10 cellular contexts compared by ENCODE assay signal in the genomic region with DNA sequence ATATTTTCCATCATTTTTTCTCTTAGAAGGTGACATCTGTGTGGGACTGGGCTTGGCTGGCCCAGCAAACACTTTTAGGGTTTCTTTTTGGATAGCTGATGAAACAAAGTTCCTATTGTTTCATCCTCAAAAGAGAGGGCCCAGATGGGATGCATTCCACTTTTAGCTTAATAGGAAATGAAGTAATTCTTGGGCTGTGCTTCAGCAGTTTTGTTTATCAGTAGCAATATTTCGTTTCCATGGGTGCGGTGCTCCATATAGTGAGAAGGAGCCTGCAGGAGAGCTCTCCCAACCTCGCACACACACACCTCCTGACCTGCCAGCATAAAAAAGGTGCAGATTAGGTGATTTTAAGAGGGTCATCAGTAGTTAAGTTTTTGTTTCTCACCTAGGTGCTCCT.
DNase-seq lines count a peak whose midpoint lies in the region; ATAC-seq and TF ChIP-seq lines count a peak whose summit lies in the region.
"Had no signal": no experiment of that assay in that cellular context is flagged by ENCODE, and none has a peak within 500 bp of the region (broad histone marks: within the 10 kb centered on the region; RNA-seq: fewer than 3 reads in every experiment).

No MANE protein-coding gene starts in this region.

- H3K27ac Mint-ChIP-seq in activated naive CD4-positive, alpha-beta T cell treated with anti-CD3 and anti-CD28 coated beads, Interleukin-2, amount 50 U/mL, for 72 hours: no peak overlapping the region

- H3K4me2 ChIP-seq in hepatocyte: no peak overlapping the region

- peak; percentile 55 for ATAC-seq in thoracic aorta (ENCODE audit: insufficient number of reproducible peaks, low FRiP score, low read depth)
- ATAC-seq in activated naive CD4-positive, alpha-beta T cell treated with anti-CD3 and anti-CD28 coated beads, Interleukin-2, amount 50 U/mL, for 72 hours: no peak

- H3K36me3 ChIP-seq in hepatocyte (replicated peaks; ENCODE audit: insufficient read depth, low read depth): no peaks in the 10 kb centered on the region
- H3K36me3 ChIP-seq in thoracic aorta: no peaks in the 10 kb centered on the region

- H3K9me3 Mint-ChIP-seq in activated naive CD4-positive, alpha-beta T cell treated with anti-CD3 and anti-CD28 coated beads, Interleukin-2, amount 50 U/mL, for 72 hours: no peaks in the 10 kb centered on the region

- TF ChIP-seq CTCF in hepatocyte (IDR thresholded peaks at IDR 0.05; ENCODE audit: poor library complexity) (no peak), thoracic aorta (IDR thresholded peaks at IDR 0.05) (no peak)

- DNase-seq in NCI-H2196 (lab: John Stamatoyannopoulos, UW; ENCODE audit: unreplicated experiment) (peak; percentile 2), NCI-H2196 treated with DMSO at 0.1 percent for 48 hours (lab: John Stamatoyannopoulos, UW; ENCODE audit: unreplicated experiment) (no peak), astrocyte of the hippocampus (ENCODE audit: low read depth, low spot score) (peak; percentile 64), hepatocyte (ENCODE audit: low spot score) (peak; percentile 34), thoracic aorta (ENCODE audit: low spot score) (no peak), NCI-H2227 treated with DMSO at 0.1 percent for 48 hours (lab: John Stamatoyannopoulos, UW) (no peak), MV-4-11 (lab: John Stamatoyannopoulos, UW) (no peak)
- no peak for DNase-seq in activated naive CD4-positive, alpha-beta T cell treated with anti-CD3 and anti-CD28 coated beads, Interleukin-2, amount 50 U/mL, for 72 hours (ENCODE audit: low spot score in 2 of 2)
- DNase-seq: NCI-H1105 had no signal

- no peaks in the 10 kb centered on the region for H3K9me2 ChIP-seq in hepatocyte (replicated peaks; ENCODE audit: insufficient read depth)

- no peak overlapping the region for H3K4me3 ChIP-seq in hepatocyte
- H3K4me3 ChIP-seq in thoracic aorta: no peak overlapping the region

- H3K27ac ChIP-seq in hepatocyte: peak overlapping the region; percentile 43
- no peak overlapping the region for H3K27ac ChIP-seq in thoracic aorta
- H3K27ac ChIP-seq: C4-2B had no signal

- H3K79me2 ChIP-seq in hepatocyte: peaks cover 22% of the 10 kb centered on the region

- H3K9me3 ChIP-seq in hepatocyte (ENCODE audit: low read depth) (no peaks in the 10 kb centered on the region), thoracic aorta (no peaks in the 10 kb centered on the region)

- H3K27me3 ChIP-seq in hepatocyte: no peaks in the 10 kb centered on the region
- no peaks in the 10 kb centered on the region for H3K27me3 ChIP-seq in thoracic aorta (replicated peaks; ENCODE audit: insufficient read depth)

- H4K20me1 ChIP-seq in hepatocyte (ENCODE audit: insufficient read depth, poor library complexity, severe bottlenecking): no peaks in the 10 kb centered on the region

- no peak overlapping the region for H2AFZ ChIP-seq in hepatocyte

- H3K4me1 ChIP-seq in hepatocyte (ENCODE audit: insufficient read depth) (no peaks in the 10 kb centered on the region), thoracic aorta (ENCODE audit: control insufficient read depth in 1 of 2, low read depth in 2 of 2) (peaks cover 18 to 45% of the 10 kb centered on the region in 2 donors)

- 66% methylated on average over 3 of the region's 3 CpGs for WGBS in hepatocyte (ENCODE audit: low lambda C conversion rate, missing lambda C conversion rate)

- H3K36me3 Mint-ChIP-seq in activated naive CD4-positive, alpha-beta T cell treated with anti-CD3 and anti-CD28 coated beads, Interleukin-2, amount 50 U/mL, for 72 hours: no peaks in the 10 kb centered on the region

Comparison
In these comparisons a context has a peak if more than half of its experiments do, and no peak if none do; other contexts are left out.
1. DNase-seq: peak in NCI-H2196 (single experiment), astrocyte of the hippocampus (single experiment) and hepatocyte (single experiment); none in NCI-H2196 treated with DMSO at 0.1 percent for 48 hours (single experiment), thoracic aorta (single experiment), activated naive CD4-positive, alpha-beta T cell treated with anti-CD3 and anti-CD28 coated beads, Interleukin-2, amount 50 U/mL, for 72 hours (0 of 2), NCI-H2227 treated with DMSO at 0.1 percent for 48 hours (single experiment) and MV-4-11 (single experiment).